13 cellular contexts compared by ENCODE assay signal in the genomic region with DNA sequence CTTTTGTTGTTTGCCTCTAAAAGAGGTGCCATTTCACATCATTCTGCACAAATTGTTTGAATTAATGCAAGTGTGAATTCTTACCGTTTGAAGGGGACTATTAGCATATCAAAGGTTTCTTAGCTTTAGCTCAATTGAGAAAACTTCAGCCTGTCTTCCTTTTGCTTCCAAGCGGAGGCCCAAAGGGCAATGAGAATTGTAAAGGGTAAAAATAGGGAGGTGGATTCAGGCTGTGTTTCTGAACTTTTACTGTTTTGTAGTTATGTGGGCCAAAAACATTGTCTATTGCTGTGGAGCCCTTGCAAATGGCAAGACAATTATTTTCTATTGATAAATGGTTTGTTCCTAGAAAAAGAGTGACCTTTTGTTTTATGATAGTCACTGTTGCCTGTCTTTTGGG. TPM values are rescaled to one million over a fixed set of nuclear protein-coding genes. Genes with fewer than 3 reads are reported as not detected.
DNase-seq lines count a peak whose midpoint lies in the region; ATAC-seq and TF ChIP-seq lines count a peak whose summit lies in the region.
"Had no signal": no experiment of that assay in that cellular context is flagged by ENCODE, and none has a peak within 500 bp of the region (broad histone marks: within the 10 kb centered on the region; RNA-seq: fewer than 3 reads in every experiment).

No MANE protein-coding gene starts in this region.

- CTCF ChIA-PET in mammary epithelial cell (lab: Charles Lee; ENCODE audit: low non-redundant PET) = no interaction called here

- peak overlapping the region; percentile 34 for H2AFZ ChIP-seq in mammary epithelial cell (ENCODE audit: low read depth, low read length)

- H3K27me3 ChIP-seq in HAP-1 (ENCODE audit: low read depth) = no peaks in the 10 kb centered on the region
- no peaks in the 10 kb centered on the region for H3K27me3 ChIP-seq in mammary epithelial cell (ENCODE audit: insufficient read depth, low read length)
- no peaks in the 10 kb centered on the region for H3K27me3 ChIP-seq in kidney epithelial cell (ENCODE audit: control insufficient read depth, insufficient read depth, low read length)
- peaks cover 21 to 58% (median 25%) of the 10 kb centered on the region in 3 donors for H3K27me3 ChIP-seq in gastrocnemius medialis
- H3K27me3 ChIP-seq: adrenal gland, tibial nerve had no signal

- peak overlapping the region; percentile 96 for H3K4me2 ChIP-seq in mammary epithelial cell (ENCODE audit: insufficient read depth, low read depth, low read length)
- H3K4me2 ChIP-seq: KMS-11 had no signal

- ATAC-seq in gastrocnemius medialis = no peak
- ATAC-seq in HG02759 (IDR thresholded peaks at IDR 0.05; ENCODE audit: unreplicated experiment) = no peak

- H3K9me3 ChIP-seq in HAP-1 (no peaks in the 10 kb centered on the region), mammary epithelial cell (replicated peaks; ENCODE audit: insufficient read depth, low read length) (no peaks in the 10 kb centered on the region), gastrocnemius medialis (no peaks in the 10 kb centered on the region)
- H3K9me3 ChIP-seq: adrenal gland, SJSA1, tibial nerve had no signal

- no TSS peak for BruUV-seq in mammary epithelial cell (replicated peaks; lab: Mats Ljungman, UMichigan)

- H3K79me2 ChIP-seq in mammary epithelial cell (ENCODE audit: insufficient read depth, low read length) = peaks cover 71% of the 10 kb centered on the region

- WGBS in mammary epithelial cell (ENCODE audit: low coverage, missing lambda C conversion rate) = 29% methylated on average over 2 of the region's 2 CpGs

- H3K36me3 ChIP-seq in HAP-1 (replicated peaks) = no peaks in the 10 kb centered on the region
- no peaks in the 10 kb centered on the region for H3K36me3 ChIP-seq in mammary epithelial cell (ENCODE audit: insufficient read depth, low read length)
- H3K36me3 ChIP-seq in kidney epithelial cell (ENCODE audit: control insufficient read depth, insufficient read depth, low read length) = no peaks in the 10 kb centered on the region
- H3K36me3 ChIP-seq in gastrocnemius medialis = no peaks in the 10 kb centered on the region
- H3K36me3 ChIP-seq: adrenal gland, SJSA1, tibial nerve had no signal

- intact Hi-C loops in mammary epithelial cell (cut with micrococcal nuclease) (loop anchor here (5.0 kb wide), 6 partner anchors 73 to 633 kb away; no protein-coding TSS in a partner anchor), gastrocnemius medialis (cut with DNase I; ENCODE audit: low total_unique reads) (no loop called here)

- no peak for TF ChIP-seq POLR2A in gastrocnemius medialis (IDR thresholded peaks at IDR 0.05)

- H3K27ac ChIP-seq in mammary epithelial cell (ENCODE audit: insufficient read depth, low read depth, low read length) (no peak overlapping the region), gastrocnemius medialis (peak overlapping the region; percentile 2 to 73 (median 18)), caudate nucleus (ENCODE audit: low read depth, low read length) (no peak overlapping the region)
- H3K27ac ChIP-seq: KMS-11, SJSA1 had no signal

- H4K20me1 ChIP-seq in mammary epithelial cell (ENCODE audit: insufficient read depth, low read length) = no peaks in the 10 kb centered on the region

- H3K4me1 ChIP-seq in HAP-1 (peaks cover 37% of the 10 kb centered on the region), mammary epithelial cell (ENCODE audit: insufficient read depth, low read length) (no peaks in the 10 kb centered on the region), gastrocnemius medialis (peaks cover 5 to 22% of the 10 kb centered on the region in 2 donors)

- in situ Hi-C loops in HAP-1 (cut with MboI; ENCODE audit: low sequenced_read_pairs) (no loop called here), mammary epithelial cell (cut with MboI; ENCODE audit: low sequenced_read_pairs in 2 of 2) (no loop called here), gastrocnemius medialis (cut with MboI; ENCODE audit: low sequenced_read_pairs in 4 of 4) (no loop called here)

- H3K4me3 ChIP-seq in HAP-1 (no peak overlapping the region; the same call in 1 of the 2 replicates), mammary epithelial cell (replicated peaks in 1 of 3; ENCODE audit: insufficient read depth in 1 of 3, low read depth in 2 of 3, low read length in 3 of 3) (peak overlapping the region; percentile 4 to 98 (median 80)), kidney epithelial cell (ENCODE audit: low read depth, low read length) (peak overlapping the region; percentile 87), gastrocnemius medialis (peak overlapping the region; percentile 54 to 82 (median 74))
- H3K4me3 ChIP-seq: SJSA1 had no signal

- dilution Hi-C loops in mammary epithelial cell (cut with HindIII; ENCODE audit: low sequenced_read_pairs) = no loop called here

- peak overlapping the region; percentile 10 for H3K9ac ChIP-seq in mammary epithelial cell (ENCODE audit: insufficient read depth, low read length)
- H3K9ac ChIP-seq: KMS-11 had no signal

- peak; percentile 59 to 92 for DNase-seq in HAP-1 (ENCODE audit: low spot score in 2 of 2)
- no peak for DNase-seq in mammary epithelial cell
- no peak for DNase-seq in kidney epithelial cell (ENCODE audit: low read depth)
- DNase-seq in gastrocnemius medialis = no peak
- DNase-seq in activated gamma-delta T cell treated with Interleukin-2 at 50 U/mL for 16 hours = no peak
- DNase-seq in Kasumi-1 (lab: John Stamatoyannopoulos, UW) = no peak
- no peak for DNase-seq in caudate nucleus (lab: John Stamatoyannopoulos, UW)
- DNase-seq: adrenal gland, naive B cell had no signal

- TF ChIP-seq CTCF in mammary epithelial cell (conservative IDR thresholded peaks at IDR 0.05 in 1 of 2, IDR thresholded peaks at IDR 0.05 in 1 of 2; ENCODE audit: extremely low read depth in 1 of 2, insufficient read depth in 1 of 2, low read depth in 1 of 2, low read length in 2 of 2) = no peak
- no peak for TF ChIP-seq CTCF in kidney epithelial cell (IDR thresholded peaks at IDR 0.05; ENCODE audit: insufficient read depth, low read length, poor library complexity, severe bottlenecking)
- TF ChIP-seq CTCF in gastrocnemius medialis (IDR thresholded peaks at IDR 0.05 in 4 of 5, conservative IDR thresholded peaks at IDR 0.05 in 1 of 5) = no peak

RNA-seq across cellular contexts. Expression of a gene that starts 3.6 kb away (rescaled TPM):
- total RNA-seq in mammary epithelial cell = 100 to 1,000 TPM in 1 of 2 donors, 10 to 100 TPM in 1; 43.7 to 105 TPM
- polyA plus RNA-seq in mammary epithelial cell = 27.1 TPM
- polyA minus RNA-seq in mammary epithelial cell = 84.1 TPM
- total RNA-seq in kidney epithelial cell = 25.1 and 25.4 TPM in 2 replicates
- total RNA-seq in gastrocnemius medialis = 1 to 10 TPM; 4.5 to 9.7 (median 6.8) TPM

Comparison
In these comparisons a context has a peak if more than half of its experiments do, and no peak if none do; other contexts are left out.
1. DNase-seq: peak in HAP-1 (2 of 2); none in mammary epithelial cell (single experiment), kidney epithelial cell (single experiment), gastrocnemius medialis (0 of 2), activated gamma-delta T cell treated with Interleukin-2 at 50 U/mL for 16 hours (single experiment), Kasumi-1 (0 of 2) and caudate nucleus (0 of 61).
2. H3K27ac ChIP-seq: peak in gastrocnemius medialis (4 of 4); none in mammary epithelial cell (single experiment) and caudate nucleus (single experiment).